8 cellular contexts compared by ENCODE assay signal in the genomic region with DNA sequence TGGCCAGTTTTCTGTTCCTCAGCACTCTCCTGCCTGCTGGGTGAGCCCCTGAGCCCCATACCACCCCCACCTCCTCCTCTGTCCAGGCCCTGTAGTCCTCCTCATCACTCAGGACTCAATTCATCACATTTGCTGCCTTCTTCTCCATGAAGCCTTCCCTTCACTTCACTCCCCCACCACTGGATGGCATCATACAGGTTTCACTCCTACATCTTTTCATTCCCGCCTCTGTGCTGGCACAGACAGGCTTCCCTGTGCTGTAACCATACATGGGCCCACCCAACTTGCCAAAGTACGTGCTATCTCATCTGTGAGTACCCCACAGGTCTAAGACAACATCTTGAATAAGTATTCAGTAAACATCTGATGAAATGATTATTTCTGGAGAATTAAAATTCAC. TPM values are rescaled to one million over a fixed set of nuclear protein-coding genes. Genes with fewer than 3 reads are reported as not detected.
DNase-seq lines count a peak whose midpoint lies in the region; ATAC-seq and TF ChIP-seq lines count a peak whose summit lies in the region.

No MANE protein-coding gene starts in this region.

- peaks cover 3% of the 10 kb centered on the region for H3K36me3 Mint-ChIP-seq in activated CD8-positive, alpha-beta T cell treated with anti-CD3 and anti-CD28 coated beads for 36 hours (ENCODE audit: low read depth)
- no peaks in the 10 kb centered on the region for H3K36me3 Mint-ChIP-seq in activated CD8-positive, alpha-beta T cell treated with anti-CD3 and anti-CD28 coated beads, Interleukin-2, amount 10 ng/mL, durations not matched to agents 7 days and 5 days (ENCODE audit: low read depth)
- H3K36me3 Mint-ChIP-seq in nephron (ENCODE audit: low read depth), result peaks cover 18% of the 10 kb centered on the region

- no peaks in the 10 kb centered on the region for H3K9me3 Mint-ChIP-seq in activated CD8-positive, alpha-beta T cell treated with anti-CD3 and anti-CD28 coated beads for 36 hours
- no peaks in the 10 kb centered on the region for H3K9me3 Mint-ChIP-seq in activated CD8-positive, alpha-beta T cell treated with anti-CD3 and anti-CD28 coated beads, Interleukin-2, amount 10 ng/mL, durations not matched to agents 7 days and 5 days (ENCODE audit: insufficient read depth)
- no peaks in the 10 kb centered on the region for H3K9me3 Mint-ChIP-seq in nephron

- POLR2A ChIA-PET in activated CD8-positive, alpha-beta T cell treated with anti-CD3 and anti-CD28 coated beads for 36 hours (lab: Charles Lee), result no interaction called here
- POLR2A ChIA-PET in activated CD8-positive, alpha-beta T cell treated with anti-CD3 and anti-CD28 coated beads, Interleukin-2, amount 10 ng/mL, durations not matched to agents 7 days and 5 days (lab: Charles Lee), result no interaction called here

- TF ChIP-seq CTCF in activated CD8-positive, alpha-beta T cell treated with anti-CD3 and anti-CD28 coated beads for 36 hours (IDR thresholded peaks at IDR 0.05), result peak; percentile 42
- TF ChIP-seq CTCF in cardiac fibroblast (IDR thresholded peaks at IDR 0.05; ENCODE audit: low read depth, low read length) (peak; percentile 54), nephron (IDR thresholded peaks at IDR 0.05; ENCODE audit: unreplicated experiment in 3 of 3) (peak in 1 of 3 experiments; percentile 8)

- H3K4me1 Mint-ChIP-seq in activated CD8-positive, alpha-beta T cell treated with anti-CD3 and anti-CD28 coated beads for 36 hours (ENCODE audit: low read depth), result peaks cover 46% of the 10 kb centered on the region
- H3K4me1 Mint-ChIP-seq in activated CD8-positive, alpha-beta T cell treated with anti-CD3 and anti-CD28 coated beads, Interleukin-2, amount 10 ng/mL, durations not matched to agents 7 days and 5 days (ENCODE audit: low read depth), result peaks cover 15% of the 10 kb centered on the region
- H3K4me1 Mint-ChIP-seq in nephron, result peaks cover 87% of the 10 kb centered on the region

- H3K4me3 ChIP-seq in cardiac fibroblast (replicated peaks in 1 of 2; ENCODE audit: low read depth in 2 of 2, low read length in 2 of 2), result no peak overlapping the region

- DNase-seq in activated CD8-positive, alpha-beta T cell treated with anti-CD3 and anti-CD28 coated beads for 36 hours, result peak; percentile 42
- no peak for DNase-seq in activated CD8-positive, alpha-beta T cell treated with anti-CD3 and anti-CD28 coated beads, Interleukin-2, amount 10 ng/mL, durations not matched to agents 7 days and 5 days
- peak; percentile 52 for DNase-seq in NCI-H69 (lab: John Stamatoyannopoulos, UW)
- DNase-seq in cardiac fibroblast (ENCODE audit: low read depth in 2 of 2), result peak; percentile 59 to 65
- DNase-seq in C1 segment of cervical spinal cord (lab: John Stamatoyannopoulos, UW), result no peak
- DNase-seq in NCI-H1417 treated with DMSO at 0.1 percent for 48 hours (lab: John Stamatoyannopoulos, UW), result no peak

- H3K27me3 Mint-ChIP-seq in activated CD8-positive, alpha-beta T cell treated with anti-CD3 and anti-CD28 coated beads for 36 hours, result no peaks in the 10 kb centered on the region
- H3K27me3 Mint-ChIP-seq in activated CD8-positive, alpha-beta T cell treated with anti-CD3 and anti-CD28 coated beads, Interleukin-2, amount 10 ng/mL, durations not matched to agents 7 days and 5 days (ENCODE audit: low read depth), result no peaks in the 10 kb centered on the region
- no peaks in the 10 kb centered on the region for H3K27me3 Mint-ChIP-seq in nephron (ENCODE audit: low read depth)

- peak overlapping the region; percentile 13 for H3K27ac Mint-ChIP-seq in activated CD8-positive, alpha-beta T cell treated with anti-CD3 and anti-CD28 coated beads for 36 hours
- no peak overlapping the region for H3K27ac Mint-ChIP-seq in activated CD8-positive, alpha-beta T cell treated with anti-CD3 and anti-CD28 coated beads, Interleukin-2, amount 10 ng/mL, durations not matched to agents 7 days and 5 days
- peak overlapping the region; percentile 91 to 95 (median 93) for H3K27ac Mint-ChIP-seq in nephron

- intact Hi-C loops in activated CD8-positive, alpha-beta T cell treated with anti-CD3 and anti-CD28 coated beads for 36 hours (cut with micrococcal nuclease), result no loop called here

- H3K4me3 Mint-ChIP-seq in activated CD8-positive, alpha-beta T cell treated with anti-CD3 and anti-CD28 coated beads for 36 hours, result no peak overlapping the region
- no peak overlapping the region for H3K4me3 Mint-ChIP-seq in activated CD8-positive, alpha-beta T cell treated with anti-CD3 and anti-CD28 coated beads, Interleukin-2, amount 10 ng/mL, durations not matched to agents 7 days and 5 days
- peak overlapping the region in 2 of 3 experiments; percentile 10 to 44 for H3K4me3 Mint-ChIP-seq in nephron

- ATAC-seq in activated CD8-positive, alpha-beta T cell treated with anti-CD3 and anti-CD28 coated beads for 36 hours, result no peak
- no peak for ATAC-seq in activated CD8-positive, alpha-beta T cell treated with anti-CD3 and anti-CD28 coated beads, Interleukin-2, amount 10 ng/mL, durations not matched to agents 7 days and 5 days
- no peak for ATAC-seq in HG03280 (IDR thresholded peaks at IDR 0.05; ENCODE audit: unreplicated experiment)

- CTCF ChIA-PET in activated CD8-positive, alpha-beta T cell treated with anti-CD3 and anti-CD28 coated beads for 36 hours (lab: Charles Lee), result interaction anchor here (1.0 kb wide), 1 partner anchor 158 kb away, joined by 3 read pairs; no protein-coding TSS in a partner anchor
- CTCF ChIA-PET in activated CD8-positive, alpha-beta T cell treated with anti-CD3 and anti-CD28 coated beads, Interleukin-2, amount 10 ng/mL, durations not matched to agents 7 days and 5 days (lab: Charles Lee), result no interaction called here

RNA-seq across cellular contexts. Expression of gene SLC45A1, which starts 56.9 kb away (rescaled TPM):
- total RNA-seq in activated CD8-positive, alpha-beta T cell treated with anti-CD3 and anti-CD28 coated beads for 36 hours, result under 1 TPM; 0.16 to 0.56 TPM
- total RNA-seq in activated CD8-positive, alpha-beta T cell treated with anti-CD3 and anti-CD28 coated beads, Interleukin-2, amount 10 ng/mL, durations not matched to agents 7 days and 5 days, result under 1 TPM in 1 of 2 experiments, not detected in 1; 0.13 TPM

Comparison
In these comparisons a context has a peak if more than half of its experiments do, and no peak if none do; other contexts are left out.
1. DNase-seq: peak in activated CD8-positive, alpha-beta T cell treated with anti-CD3 and anti-CD28 coated beads for 36 hours (single experiment), NCI-H69 (single experiment) and cardiac fibroblast (2 of 2); none in activated CD8-positive, alpha-beta T cell treated with anti-CD3 and anti-CD28 coated beads, Interleukin-2, amount 10 ng/mL, durations not matched to agents 7 days and 5 days (single experiment), C1 segment of cervical spinal cord (0 of 14) and NCI-H1417 treated with DMSO at 0.1 percent for 48 hours (single experiment).
2. H3K4me3 Mint-ChIP-seq: peak in nephron (2 of 3); none in activated CD8-positive, alpha-beta T cell treated with anti-CD3 and anti-CD28 coated beads for 36 hours (single experiment) and activated CD8-positive, alpha-beta T cell treated with anti-CD3 and anti-CD28 coated beads, Interleukin-2, amount 10 ng/mL, durations not matched to agents 7 days and 5 days (single experiment).